8 cellular contexts compared by ENCODE assay signal in the genomic region with DNA sequence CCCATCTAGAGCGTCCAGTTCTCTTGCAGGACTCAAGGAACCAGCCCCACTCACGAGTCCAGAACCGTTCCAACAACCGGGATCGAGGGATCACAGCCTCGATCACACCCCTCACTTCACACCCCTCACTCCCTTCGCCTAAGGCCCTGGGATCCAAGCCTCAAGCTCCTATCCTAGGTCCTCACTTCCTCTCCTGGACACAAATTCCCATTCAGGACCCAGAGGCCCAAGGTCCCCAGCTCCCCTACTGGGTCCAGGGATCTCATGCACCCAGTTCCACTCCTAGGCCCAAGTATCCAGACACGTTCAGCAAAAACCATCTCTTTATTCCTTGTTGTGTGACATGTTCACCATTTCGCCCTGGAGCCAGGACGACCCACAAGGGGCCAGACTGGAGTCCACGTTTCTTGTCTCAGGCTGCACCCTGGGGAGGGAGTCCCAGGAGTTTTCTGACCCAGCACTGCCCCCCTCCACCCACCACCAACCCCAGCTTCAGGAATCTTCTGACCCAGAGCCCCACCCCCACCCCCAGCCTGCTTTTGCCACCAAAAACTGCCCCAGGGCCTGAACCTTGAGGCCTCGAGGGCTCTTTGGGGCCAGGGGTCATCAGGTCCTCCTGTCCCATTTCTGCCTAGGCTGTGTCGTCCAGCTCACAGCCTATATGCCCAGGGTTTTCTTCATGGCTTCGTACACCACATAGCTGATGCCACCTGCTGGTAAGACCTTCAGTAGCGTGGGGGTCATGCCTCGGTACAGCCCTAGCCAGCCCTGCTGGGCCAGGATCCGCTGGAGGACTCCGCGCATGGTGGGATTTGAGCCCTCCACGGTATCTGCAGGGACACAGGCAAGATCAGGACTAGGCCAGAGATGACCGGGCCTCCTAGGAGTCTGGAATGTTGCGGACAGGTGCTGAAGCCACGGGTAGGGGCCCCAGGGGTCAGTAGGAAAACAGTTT. TPM values are rescaled to one million over a fixed set of nuclear protein-coding genes. Genes with fewer than 3 reads are reported as not detected.
DNase-seq lines count a peak whose midpoint lies in the region; ATAC-seq and TF ChIP-seq lines count a peak whose summit lies in the region.

No MANE protein-coding gene starts in this region.

- H3K27me3 Mint-ChIP-seq in activated naive CD4-positive, alpha-beta T cell treated with anti-CD3 and anti-CD28 coated beads for 36 hours (ENCODE audit: low read depth), result no peaks in the 10 kb centered on the region

- peak; percentile 47 for DNase-seq in activated naive CD4-positive, alpha-beta T cell treated with anti-CD3 and anti-CD28 coated beads for 36 hours
- no peak for DNase-seq in activated naive CD4-positive, alpha-beta T cell treated with Interleukin-2 at 50 U/mL for 16 hours
- peak in 2 of 3 donors; percentile 25 to 61 for DNase-seq in right cardiac atrium
- DNase-seq in NCI-H748 (lab: John Stamatoyannopoulos, UW; ENCODE audit: unreplicated experiment), result no peak
- DNase-seq in HuH-7 (ENCODE audit: low spot score), result no peak

- peak overlapping the region; percentile 76 for H3K4me3 Mint-ChIP-seq in activated naive CD4-positive, alpha-beta T cell treated with anti-CD3 and anti-CD28 coated beads for 36 hours

- peaks cover 0 to 12% (median 11%) of the 10 kb centered on the region in 5 donors for H3K36me3 ChIP-seq in subcutaneous abdominal adipose tissue (ENCODE audit: control insufficient read depth in 5 of 5, insufficient read depth in 5 of 5, low read length in 5 of 5)

- 91% methylated on average over 23 of the region's 23 CpGs for WGBS in right cardiac atrium

- H3K9me3 Mint-ChIP-seq in activated naive CD4-positive, alpha-beta T cell treated with anti-CD3 and anti-CD28 coated beads for 36 hours, result no peaks in the 10 kb centered on the region

- CTCF ChIA-PET in activated naive CD4-positive, alpha-beta T cell treated with anti-CD3 and anti-CD28 coated beads for 36 hours (lab: Charles Lee), result interaction anchor here (1.2 kb wide), 1 partner anchor 91 kb away, joined by 6 read pairs; no protein-coding TSS in a partner anchor

- intact Hi-C loops in activated naive CD4-positive, alpha-beta T cell treated with anti-CD3 and anti-CD28 coated beads for 36 hours (cut with micrococcal nuclease), result loop anchor here (1.0 to 5.0 kb wide), 8 partner anchors 33 to 522 kb away; a partner anchor contains a TSS
- intact Hi-C loops in right cardiac atrium (cut with DNase I), result no loop called here

- H3K27me3 ChIP-seq in right cardiac atrium (ENCODE audit: control insufficient read depth, insufficient read depth) (no peaks in the 10 kb centered on the region), subcutaneous abdominal adipose tissue (ENCODE audit: control insufficient read depth in 5 of 5, insufficient read depth in 4 of 5, low read length in 5 of 5) (no peaks in the 10 kb centered on the region)

- H3K4me3 ChIP-seq in right cardiac atrium (ENCODE audit: low read length) (no peak overlapping the region), subcutaneous abdominal adipose tissue (ENCODE audit: low read depth in 1 of 5, low read length in 5 of 5) (peak overlapping the region; percentile 29 to 51 (median 44))

- H3K36me3 Mint-ChIP-seq in activated naive CD4-positive, alpha-beta T cell treated with anti-CD3 and anti-CD28 coated beads for 36 hours (ENCODE audit: low read depth), result peaks cover 18% of the 10 kb centered on the region

- H3K27ac ChIP-seq in VCaP (peak overlapping the region; percentile 53), right cardiac atrium (ENCODE audit: low read length) (peak overlapping the region; percentile 48), subcutaneous abdominal adipose tissue (ENCODE audit: low read depth, low read length) (peak overlapping the region; percentile 74)

- peak overlapping the region; percentile 94 for H3K27ac Mint-ChIP-seq in activated naive CD4-positive, alpha-beta T cell treated with anti-CD3 and anti-CD28 coated beads for 36 hours

- no peak for TF ChIP-seq CTCF in VCaP (conservative IDR thresholded peaks at IDR 0.05)

- H3K4me1 Mint-ChIP-seq in activated naive CD4-positive, alpha-beta T cell treated with anti-CD3 and anti-CD28 coated beads for 36 hours (ENCODE audit: low read depth), result peaks cover 37% of the 10 kb centered on the region

- no peaks in the 10 kb centered on the region for H3K9me3 ChIP-seq in right cardiac atrium (ENCODE audit: control insufficient read depth, low read length)
- H3K9me3 ChIP-seq in subcutaneous abdominal adipose tissue (ENCODE audit: control insufficient read depth in 5 of 5, low read length in 5 of 5), result peaks cover 0 to 3% (median 0%) of the 10 kb centered on the region in 5 donors

- H3K4me1 ChIP-seq in right cardiac atrium (ENCODE audit: control insufficient read depth, insufficient read depth, low read length) (peaks cover 5% of the 10 kb centered on the region), subcutaneous abdominal adipose tissue (ENCODE audit: control insufficient read depth in 5 of 5, insufficient read depth in 5 of 5, low read length in 5 of 5) (peaks cover 2 to 38% (median 29%) of the 10 kb centered on the region in 5 donors)

- ATAC-seq in right cardiac atrium (no peak), GM18858 (IDR thresholded peaks at IDR 0.05; ENCODE audit: unreplicated experiment) (no peak)

- no peak overlapping the region for H3K9ac ChIP-seq in subcutaneous abdominal adipose tissue (ENCODE audit: low read length in 5 of 5)

RNA-seq across cellular contexts. Expression of a gene that starts 1.4 kb away (rescaled TPM):
- 100 to 1,000 TPM; 290 to 296 TPM for total RNA-seq in activated naive CD4-positive, alpha-beta T cell treated with anti-CD3 and anti-CD28 coated beads for 36 hours
- total RNA-seq in right cardiac atrium, result 100 to 1,000 TPM; 105 to 134 (median 112) TPM
- polyA plus RNA-seq in right cardiac atrium, result 84.8 TPM

RNA-seq across cellular contexts. Expression of a gene that starts 7.6 kb away (rescaled TPM):
- total RNA-seq in activated naive CD4-positive, alpha-beta T cell treated with anti-CD3 and anti-CD28 coated beads for 36 hours, result not detected
- total RNA-seq in right cardiac atrium, result under 1 TPM; 0.21 to 0.54 (median 0.29) TPM
- polyA plus RNA-seq in right cardiac atrium, result 0.36 TPM

RNA-seq across cellular contexts. Expression of a gene that starts 33.0 kb away (rescaled TPM):
- 10 to 100 TPM; 53.5 to 63.0 TPM for total RNA-seq in activated naive CD4-positive, alpha-beta T cell treated with anti-CD3 and anti-CD28 coated beads for 36 hours
- 10 to 100 TPM; 30.8 to 39.8 (median 34.3) TPM for total RNA-seq in right cardiac atrium
- 33.8 TPM for polyA plus RNA-seq in right cardiac atrium

RNA-seq across cellular contexts. Expression of a gene that starts 33.6 kb away (rescaled TPM):
- total RNA-seq in activated naive CD4-positive, alpha-beta T cell treated with anti-CD3 and anti-CD28 coated beads for 36 hours, result 10 to 100 TPM; 16.2 to 18.2 TPM
- total RNA-seq in right cardiac atrium, result 10 to 100 TPM; 81.6 to 95.5 (median 89.7) TPM
- polyA plus RNA-seq in right cardiac atrium, result 59.6 TPM

RNA-seq across cellular contexts. Expression of a gene that starts 38.1 kb away (rescaled TPM):
- total RNA-seq in activated naive CD4-positive, alpha-beta T cell treated with anti-CD3 and anti-CD28 coated beads for 36 hours, result 1 to 10 TPM; 1.2 to 1.4 TPM
- not detected for total RNA-seq in right cardiac atrium
- polyA plus RNA-seq in right cardiac atrium, result 0.11 TPM

Comparison
In these comparisons a context has a peak if more than half of its experiments do, and no peak if none do; other contexts are left out.
1. DNase-seq: peak in activated naive CD4-positive, alpha-beta T cell treated with anti-CD3 and anti-CD28 coated beads for 36 hours (single experiment) and right cardiac atrium (2 of 3); none in activated naive CD4-positive, alpha-beta T cell treated with Interleukin-2 at 50 U/mL for 16 hours (single experiment), NCI-H748 (single experiment) and HuH-7 (single experiment).
2. Peak in every context shown above with its lines, with median percentiles within 50 percentile points of each other: H3K27ac ChIP-seq.